ENCODE assay signal across 10 cellular contexts in the genomic region with DNA sequence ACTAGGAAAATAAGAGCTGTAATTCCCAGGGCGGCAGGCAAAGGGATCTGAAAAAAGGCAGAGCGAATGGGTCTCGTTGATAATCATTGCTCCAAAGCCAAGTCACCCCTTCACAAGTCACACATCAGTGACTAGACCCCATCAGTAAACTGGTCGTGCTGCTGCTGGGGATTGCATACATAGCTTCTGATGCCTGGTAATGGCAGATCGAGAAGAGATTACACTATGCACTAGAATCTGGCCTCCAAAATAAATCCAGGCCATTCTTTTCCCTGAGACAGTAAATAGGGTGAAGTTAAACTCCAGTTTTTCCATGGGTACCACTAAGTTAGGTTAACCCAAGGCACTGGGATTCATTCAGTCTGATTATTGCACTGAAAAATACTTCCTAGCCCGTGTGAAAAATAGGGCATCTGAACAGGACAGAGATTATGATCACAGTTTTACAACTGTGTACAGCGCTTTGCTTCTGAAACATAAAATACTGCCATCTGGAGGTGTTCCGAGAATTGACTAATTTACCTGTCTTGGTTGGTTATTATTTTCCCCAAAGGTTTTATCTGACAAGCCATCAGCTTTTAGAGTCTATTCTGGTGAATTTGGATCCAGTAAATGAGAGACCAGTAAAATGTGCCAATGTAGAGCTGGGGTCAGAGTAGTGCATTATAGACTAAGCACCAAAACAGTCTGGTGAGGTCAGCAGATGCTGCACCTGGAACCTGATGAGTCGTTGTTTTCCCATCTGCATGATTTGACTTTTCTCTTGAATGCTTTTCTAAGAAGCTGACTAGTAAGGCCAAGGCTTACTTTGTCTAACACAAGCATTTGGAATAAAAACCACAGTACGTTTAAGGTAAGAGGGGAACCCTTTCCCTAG.
A peak's percentile ranks its signal among the peaks of the same experiment; 100 is the strongest.
DNase-seq lines count a peak whose midpoint lies in the region; ATAC-seq, FAIRE-seq and TF ChIP-seq lines count a peak whose summit lies in the region.
"Had no signal": no experiment of that assay in that cellular context is flagged by ENCODE, and none has a peak within 500 bp of the region (broad histone marks: within the 10 kb centered on the region; RNA-seq: fewer than 3 reads in every experiment).

No MANE protein-coding gene starts in this region.

- DNase-seq in stimulated activated CD4-positive, alpha-beta T cell treated with anti-CD3 and anti-CD28 coated beads, Interleukin-1b, Interleukin-23, amount 100 ng/mL, for 48 hours = peak; percentile 42
- no peak for DNase-seq in stimulated activated CD4-positive, alpha-beta T cell treated with anti-CD3 and anti-CD28 coated beads, Interleukin-2, amount 100 ng/mL, for 24 hours
- peak; percentile 55 for DNase-seq in epithelial cell of prostate (ENCODE audit: low read depth, low spot score)
- DNase-seq in urothelium cell line (ENCODE audit: low spot score) = peak; percentile 38
- DNase-seq in HAP-1 (ENCODE audit: low spot score in 2 of 2) = no peak
- DNase-seq: KG1 had no signal

- peak overlapping the region; percentile 15 for H3K27ac ChIP-seq in OCI-LY1 (ENCODE audit: low read depth, low read length, poor library complexity, severe bottlenecking)
- H3K27ac ChIP-seq in epithelial cell of prostate = peak overlapping the region; percentile 44
- H3K27ac ChIP-seq: ascending aorta had no signal

- H3K36me3 ChIP-seq in OCI-LY1 (ENCODE audit: insufficient read depth, low read length) (peaks cover 55% of the 10 kb centered on the region), HAP-1 (replicated peaks) (no peaks in the 10 kb centered on the region; the same call in 1 of the 2 replicates)

- H3K27me3 ChIP-seq in OCI-LY1 (ENCODE audit: insufficient read depth, low read length) = no peaks in the 10 kb centered on the region
- H3K27me3 ChIP-seq in HAP-1 (ENCODE audit: low read depth) = no peaks in the 10 kb centered on the region
- H3K27me3 ChIP-seq: ascending aorta had no signal

- H3K4me2 ChIP-seq in OCI-LY1 (ENCODE audit: low read length) = no peak overlapping the region

- H3K9ac ChIP-seq in OCI-LY1 (ENCODE audit: low read length) = no peak overlapping the region

- no peak for FAIRE-seq in urothelium cell line (lab: Jason Lieb, UNC)

- H3K4me1 ChIP-seq in OCI-LY1 (ENCODE audit: insufficient read depth, low read length, severe bottlenecking) (peaks cover 38% of the 10 kb centered on the region), HAP-1 (peaks cover 10% of the 10 kb centered on the region)

- in situ Hi-C loops in HAP-1 (cut with MboI; ENCODE audit: low sequenced_read_pairs) = no loop called here

- H3F3A ChIP-seq in OCI-LY1 (ENCODE audit: insufficient read depth, low read length) = no peaks in the 10 kb centered on the region

- H3K9me2 ChIP-seq in OCI-LY1 (ENCODE audit: low read depth, low read length) = no peaks in the 10 kb centered on the region

- no peaks in the 10 kb centered on the region for H3K9me3 ChIP-seq in OCI-LY1 (ENCODE audit: low read length)
- H3K9me3 ChIP-seq in HAP-1 = no peaks in the 10 kb centered on the region
- H3K9me3 ChIP-seq: ascending aorta had no signal

- H3K79me2 ChIP-seq in OCI-LY1 (ENCODE audit: insufficient read depth, low read length) = no peaks in the 10 kb centered on the region

- no peaks in the 10 kb centered on the region for H4K20me1 ChIP-seq in OCI-LY1 (ENCODE audit: insufficient read depth, low read length)

- no peak for ATAC-seq in GM19035 (IDR thresholded peaks at IDR 0.05; ENCODE audit: unreplicated experiment)
- ATAC-seq in GM19455 (IDR thresholded peaks at IDR 0.05; ENCODE audit: unreplicated experiment) = no peak

- no peak overlapping the region for H2AFZ ChIP-seq in OCI-LY1 (ENCODE audit: low read length)

- TF ChIP-seq CTCF in OCI-LY1 (IDR thresholded peaks at IDR 0.05; ENCODE audit: low read length) = peak; percentile 26; the same call in 1 of the 2 replicates

- H3K4me3 ChIP-seq in OCI-LY1 (ENCODE audit: low read depth, low read length, poor library complexity, severe bottlenecking) (no peak overlapping the region), HAP-1 (no peak overlapping the region)
- H3K4me3 ChIP-seq: ascending aorta had no signal

Comparison
In these comparisons a context has a peak if more than half of its experiments do, and no peak if none do; other contexts are left out.
1. DNase-seq: peak in stimulated activated CD4-positive, alpha-beta T cell treated with anti-CD3 and anti-CD28 coated beads, Interleukin-1b, Interleukin-23, amount 100 ng/mL, for 48 hours (single experiment), epithelial cell of prostate (single experiment) and urothelium cell line (single experiment); none in stimulated activated CD4-positive, alpha-beta T cell treated with anti-CD3 and anti-CD28 coated beads, Interleukin-2, amount 100 ng/mL, for 24 hours (0 of 2) and HAP-1 (0 of 2).